13 cellular contexts compared by ENCODE assay signal in genomic region chr5:158751961-158752655, GRCh38.
DNase-seq lines count a peak whose midpoint lies in the region; ATAC-seq and TF ChIP-seq lines count a peak whose summit lies in the region.
"Had no signal": no experiment of that assay in that cellular context is flagged by ENCODE, and none has a peak within 500 bp of the region (broad histone marks: within the 10 kb centered on the region; RNA-seq: fewer than 3 reads in every experiment).

No MANE protein-coding gene starts in this region.

- no TSS peak for BruUV-seq in PC-9 (replicated peaks; lab: Mats Ljungman, UMichigan)

- H3K27me3 ChIP-seq in mesenchymal stem cell (ENCODE audit: control insufficient read depth in 1 of 2, insufficient read depth in 1 of 2, low read length in 2 of 2) (peaks cover 0 to 10% of the 10 kb centered on the region in 2 experiments), adrenal gland (no peaks in the 10 kb centered on the region), PC-9 (ENCODE audit: insufficient read depth, low read depth) (no peaks in the 10 kb centered on the region)
- H3K27me3 ChIP-seq: neural progenitor cell had no signal

- H3F3A ChIP-seq in PC-9 (ENCODE audit: insufficient read depth, low read depth), result no peaks in the 10 kb centered on the region

- no peaks in the 10 kb centered on the region for H3K9me3 ChIP-seq in mesenchymal stem cell (ENCODE audit: control insufficient read depth, low read length)
- no peaks in the 10 kb centered on the region for H3K9me3 ChIP-seq in adrenal gland (replicated peaks in 1 of 3)
- H3K9me3 ChIP-seq in PC-9 (ENCODE audit: insufficient read depth, low read depth), result no peaks in the 10 kb centered on the region

- H3K36me3 ChIP-seq in mesenchymal stem cell (ENCODE audit: control insufficient read depth in 1 of 2, insufficient read depth in 2 of 2, low read depth in 1 of 2, low read length in 2 of 2) (no peaks in the 10 kb centered on the region), adrenal gland (replicated peaks in 1 of 2) (no peaks in the 10 kb centered on the region), PC-9 (ENCODE audit: low read depth) (no peaks in the 10 kb centered on the region)
- H3K36me3 ChIP-seq: neural progenitor cell had no signal

- peak overlapping the region; percentile 85 for H3K9ac ChIP-seq in mesenchymal stem cell (ENCODE audit: low read length)
- H3K9ac ChIP-seq: neural progenitor cell had no signal

- peaks cover 45% of the 10 kb centered on the region for H3K4me1 Mint-ChIP-seq in chondrocyte (ENCODE audit: low read depth)
- H3K4me1 Mint-ChIP-seq: neural progenitor cell had no signal

- H3K14ac ChIP-seq in mesenchymal stem cell (ENCODE audit: low read length in 2 of 2), result no peak overlapping the region

- H3K4me3 ChIP-seq in mesenchymal stem cell (ENCODE audit: insufficient read depth in 1 of 2, low read depth in 1 of 2, low read length in 2 of 2), result peak overlapping the region in 1 of 2 experiments; percentile 64
- no peak overlapping the region for H3K4me3 ChIP-seq in adrenal gland
- H3K4me3 ChIP-seq in PC-9, result no peak overlapping the region
- H3K4me3 ChIP-seq: neural progenitor cell had no signal

- H3K4ac ChIP-seq in mesenchymal stem cell (ENCODE audit: low read depth in 1 of 2, low read length in 2 of 2), result no peak overlapping the region

- H3K9me3 Mint-ChIP-seq in chondrocyte (ENCODE audit: low read depth), result peaks cover 2% of the 10 kb centered on the region
- H3K9me3 Mint-ChIP-seq: neural progenitor cell; T-helper 1 cell treated with Interleukin-12 subunit alpha and Interleukin-12 subunit beta and Interleukin-4 antibody, amounts not matched to agents 30 μg/mL and 1 μg/mL, for 36 hours had no signal

- H3K27ac ChIP-seq in mesenchymal stem cell (ENCODE audit: low read length, poor library complexity, severe bottlenecking) (no peak overlapping the region), adrenal gland (no peak overlapping the region), PC-9 (no peak overlapping the region)
- H3K27ac ChIP-seq: HL-60, neural progenitor cell had no signal

- no peak overlapping the region for H3K27ac Mint-ChIP-seq in chondrocyte (ENCODE audit: unreplicated experiment)
- H3K27ac Mint-ChIP-seq: neural progenitor cell; T-helper 1 cell treated with Interleukin-12 subunit alpha and Interleukin-12 subunit beta and Interleukin-4 antibody, amounts not matched to agents 30 μg/mL and 1 μg/mL, for 36 hours had no signal

- WGBS in mesenchymal stem cell, result 83% methylated on average over 1 of the region's 3 CpGs
- 79 to 84% (median 82%) methylated on average over 3 of the region's 3 CpGs for WGBS in adrenal gland, 4 donors

- H3K4me2 ChIP-seq in mesenchymal stem cell (ENCODE audit: low read length, poor library complexity, severe bottlenecking) (no peak overlapping the region), PC-9 (no peak overlapping the region)
- H3K4me2 ChIP-seq: neural progenitor cell had no signal

- TF ChIP-seq CTCF in adrenal gland (IDR thresholded peaks at IDR 0.05) (no peak), PC-9 (conservative IDR thresholded peaks at IDR 0.05) (no peak), chondrocyte (IDR thresholded peaks at IDR 0.05) (no peak)

- H2BK12ac ChIP-seq in mesenchymal stem cell (ENCODE audit: low read length in 2 of 2), result no peak overlapping the region

- no peaks in the 10 kb centered on the region for H3K9me2 ChIP-seq in PC-9 (ENCODE audit: insufficient read depth)

- H2AK5ac ChIP-seq in mesenchymal stem cell (ENCODE audit: low read length, severe bottlenecking), result no peak overlapping the region

- no peak overlapping the region for H2BK120ac ChIP-seq in mesenchymal stem cell (ENCODE audit: low read depth, low read length)

- CTCF ChIA-PET in PC-9 (lab: Charles Lee), result no interaction called here

- no peaks in the 10 kb centered on the region for H3K4me1 ChIP-seq in mesenchymal stem cell (ENCODE audit: control insufficient read depth, insufficient read depth, low read depth, low read length)
- no peaks in the 10 kb centered on the region for H3K4me1 ChIP-seq in adrenal gland (replicated peaks in 1 of 2)
- H3K4me1 ChIP-seq in PC-9 (replicated peaks; ENCODE audit: insufficient read depth), result no peaks in the 10 kb centered on the region
- H3K4me1 ChIP-seq: neural progenitor cell had no signal

- peaks cover 2% of the 10 kb centered on the region for H3K36me3 Mint-ChIP-seq in chondrocyte (ENCODE audit: low read depth)
- H3K36me3 Mint-ChIP-seq: neural progenitor cell had no signal

- H3K27me3 Mint-ChIP-seq in chondrocyte (ENCODE audit: low read depth), result no peaks in the 10 kb centered on the region

- TF ChIP-seq POLR2A in adrenal gland (IDR thresholded peaks at IDR 0.05), result no peak

- H3K4me3 Mint-ChIP-seq in chondrocyte (ENCODE audit: unreplicated experiment), result no peak overlapping the region
- H3K4me3 Mint-ChIP-seq: neural progenitor cell; T-helper 1 cell treated with Interleukin-12 subunit alpha and Interleukin-12 subunit beta and Interleukin-4 antibody, amounts not matched to agents 30 μg/mL and 1 μg/mL, for 36 hours had no signal

- intact Hi-C loops in adrenal gland (cut with DNase I), result no loop called here
- intact Hi-C loops in PC-9 (cut with micrococcal nuclease; ENCODE audit: unreplicated experiment), result no loop called here

- POLR2A ChIA-PET in PC-9 (lab: Charles Lee; ENCODE audit: unreplicated experiment), result no interaction called here

- H3K18ac ChIP-seq in mesenchymal stem cell (ENCODE audit: low read depth in 1 of 2, low read length in 2 of 2), result no peak overlapping the region

- H4K91ac ChIP-seq in mesenchymal stem cell (ENCODE audit: low read length), result no peak overlapping the region

- H2BK5ac ChIP-seq in mesenchymal stem cell (ENCODE audit: low read depth, low read length, poor library complexity, severe bottlenecking), result no peak overlapping the region

- H4K20me1 ChIP-seq in PC-9 (ENCODE audit: insufficient read depth), result 0 out of 2 replicates have a peak, but pooled peaks cover 3% of the 10 kb centered on the region

- ATAC-seq in GM18870 (IDR thresholded peaks at IDR 0.05; ENCODE audit: unreplicated experiment) (peak; percentile 79), GM21723 (IDR thresholded peaks at IDR 0.05; ENCODE audit: unreplicated experiment) (peak; percentile 83), HG03378 (IDR thresholded peaks at IDR 0.05; ENCODE audit: unreplicated experiment) (peak; percentile 78)

- H3K79me2 ChIP-seq in PC-9 (ENCODE audit: low read depth), result no peaks in the 10 kb centered on the region

- no peak overlapping the region for H4K8ac ChIP-seq in mesenchymal stem cell (ENCODE audit: low read length)

- no peak overlapping the region for H3K23ac ChIP-seq in mesenchymal stem cell (ENCODE audit: low read length in 2 of 2)

- H3K79me1 ChIP-seq in mesenchymal stem cell (replicated peaks; ENCODE audit: low read length, poor library complexity, severe bottlenecking), result no peaks in the 10 kb centered on the region

- no peak overlapping the region for H2BK15ac ChIP-seq in mesenchymal stem cell (ENCODE audit: low read depth, poor library complexity, severe bottlenecking)

- H2AFZ ChIP-seq in mesenchymal stem cell (ENCODE audit: low read depth, low read length), result no peak overlapping the region
- H2AFZ ChIP-seq in PC-9, result no peak overlapping the region
- H2AFZ ChIP-seq: neural progenitor cell had no signal

- DNase-seq in mesenchymal stem cell (no peak), adrenal gland (no peak), PC-9 (no peak), HCEC 1CT (no peak), chondrocyte (ENCODE audit: low spot score) (no peak)
- DNase-seq: activated T-cell treated with anti-CD3 and anti-CD28 coated beads, Interleukin-2, amount 50 U/mL, for 48 hours; NCI-H2107 had no signal
